Comparison of ENCODE assay signal across 7 cellular contexts in the genomic region with DNA sequence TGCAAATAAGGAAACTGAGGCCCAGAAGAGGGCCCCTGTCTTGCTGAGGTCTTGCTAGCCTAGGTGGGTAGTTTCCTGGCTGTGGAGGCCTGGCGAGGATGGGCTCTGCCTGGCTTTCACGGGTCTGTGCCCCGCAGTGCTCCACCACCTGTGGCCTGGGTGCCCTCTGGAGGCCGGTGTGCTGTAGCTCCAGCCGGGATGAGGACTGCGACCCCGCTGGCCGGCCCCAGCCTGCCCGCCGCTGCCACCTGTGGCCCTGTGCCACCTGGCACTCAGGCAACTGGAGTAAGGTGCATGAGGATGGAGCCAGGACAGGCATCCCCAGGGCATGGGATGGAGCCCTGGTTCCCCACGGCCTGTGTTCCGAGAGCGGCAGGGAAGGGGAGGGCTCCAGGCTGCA. TPM values are rescaled to one million over a fixed set of nuclear protein-coding genes. Genes with fewer than 3 reads are reported as not detected.
DNase-seq lines count a peak whose midpoint lies in the region; ATAC-seq and TF ChIP-seq lines count a peak whose summit lies in the region.
"Not testable (repeated sequence)": the region's sequence is repeated elsewhere in the genome, so short reads cannot be mapped to it uniquely, and the experiment has no call there.

No MANE protein-coding gene starts in this region.

- POLR2A ChIA-PET in WTC11 (lab: Charles Lee): not testable (repeated sequence)

- TF ChIP-seq RAD21 in Ishikawa (IDR thresholded peaks at IDR 0.05; ENCODE audit: low read depth): peak; percentile 17; the same call in 1 of the 2 replicates

- H3K4me3 ChIP-seq in endodermal cell (ENCODE audit: low read length); right lobe of liver: not testable (repeated sequence)

- not testable (repeated sequence) for H3K27ac Mint-ChIP-seq in Calu3 (ENCODE audit: unreplicated experiment); WTC11; endodermal cell; type B pancreatic cell

- DNase-seq in Calu3 (peak; percentile 28), endodermal cell (peak; percentile 30), type B pancreatic cell (ENCODE audit: extremely low spot score, unreplicated experiment) (peak; percentile 8)
- not testable (repeated sequence) for DNase-seq in WTC11 (ENCODE audit: low spot score); left ventricle myocardium superior; right lobe of liver

- ATAC-seq in WTC11: peak; percentile 58
- peak; percentile 6 for ATAC-seq in left ventricle myocardium superior
- ATAC-seq in right lobe of liver: peak; percentile 55 to 78 (median 62)

- H3K27me3 ChIP-seq in endodermal cell (ENCODE audit: control insufficient read depth, insufficient read depth, low read length, poor library complexity, severe bottlenecking); right lobe of liver: not testable (repeated sequence)

- H3K36me3 ChIP-seq in endodermal cell (ENCODE audit: control insufficient read depth, insufficient read depth, low read length); right lobe of liver: not testable (repeated sequence)

- H3K36me3 Mint-ChIP-seq in Calu3 (ENCODE audit: insufficient read depth, unreplicated experiment); WTC11; endodermal cell (ENCODE audit: low read depth); type B pancreatic cell: not testable (repeated sequence)

- not testable (repeated sequence) for TF ChIP-seq POLR2A in right lobe of liver (IDR thresholded peaks at IDR 0.05)

- H3K27me3 Mint-ChIP-seq in Calu3 (ENCODE audit: unreplicated experiment); WTC11 (ENCODE audit: low read depth); endodermal cell (ENCODE audit: insufficient read depth); type B pancreatic cell: not testable (repeated sequence)

- intact Hi-C loops in Calu3 (cut with micrococcal nuclease; ENCODE audit: unreplicated experiment); left ventricle myocardium superior (cut with micrococcal nuclease); right lobe of liver (cut with DNase I): not testable (repeated sequence)

- TF ChIP-seq EP300 in Ishikawa (IDR thresholded peaks at IDR 0.05; ENCODE audit: borderline replicate concordance): not testable (repeated sequence)

- CTCF ChIA-PET in Calu3 (lab: Charles Lee); WTC11 (lab: Charles Lee): not testable (repeated sequence)

- BruUV-seq in Calu3 (replicated peaks; lab: Mats Ljungman, UMichigan): not testable (repeated sequence)

- H3K9ac ChIP-seq in endodermal cell (ENCODE audit: extremely low read depth, low read length, poor library complexity, severe bottlenecking): not testable (repeated sequence)

- not testable (repeated sequence) for H3K4me3 Mint-ChIP-seq in Calu3 (ENCODE audit: low read depth, unreplicated experiment); WTC11; endodermal cell; type B pancreatic cell

- H3K9me3 Mint-ChIP-seq in Calu3 (ENCODE audit: low read depth, unreplicated experiment); WTC11; endodermal cell; type B pancreatic cell: not testable (repeated sequence)

- H3K4me1 ChIP-seq in endodermal cell (ENCODE audit: control insufficient read depth, insufficient read depth, low read length); right lobe of liver: not testable (repeated sequence)

- not testable (repeated sequence) for TF ChIP-seq CTCF in Calu3 (IDR thresholded peaks at IDR 0.05; ENCODE audit: unreplicated experiment); WTC11 (IDR thresholded peaks at IDR 0.05); type B pancreatic cell (conservative IDR thresholded peaks at IDR 0.05)
- peak; percentile 25 for TF ChIP-seq CTCF in endodermal cell (conservative IDR thresholded peaks at IDR 0.05)
- TF ChIP-seq CTCF in right lobe of liver (IDR thresholded peaks at IDR 0.05): peak in 1 of 4 donors; percentile 8

- H3K9me3 ChIP-seq in endodermal cell (ENCODE audit: control insufficient read depth, low read length); right lobe of liver: not testable (repeated sequence)

- no CpG with 5 or more reads among the region's 13 CpGs for WGBS in endodermal cell (ENCODE audit: insufficient coverage in 1 of 2, insufficient read length in 1 of 2), 2 experiments
- WGBS in right lobe of liver (ENCODE audit: insufficient coverage, low coverage, low lambda C conversion rate, missing lambda C conversion rate): no CpG with 5 or more reads among the region's 13 CpGs

- H3K27ac ChIP-seq in endodermal cell (ENCODE audit: low read depth, low read length); right lobe of liver: not testable (repeated sequence)

- H3K4me1 Mint-ChIP-seq in Calu3 (ENCODE audit: low read depth, unreplicated experiment); WTC11; endodermal cell; type B pancreatic cell (ENCODE audit: unreplicated experiment): not testable (repeated sequence)

RNA-seq across cellular contexts. Expression of a gene that starts 20.2 kb away (rescaled TPM):
- total RNA-seq in Calu3 (2022) (0.88 and 1.4 TPM in 2 replicates), WTC11 (2021) (5.1 to 7.7 TPM (median 5.8 TPM) in 3 replicates), endodermal cell (1 to 10 TPM; 4.1 to 6.5 TPM), left ventricle myocardium superior (0.07 TPM), right lobe of liver (under 1 TPM; 0.06 to 0.93 (median 0.38) TPM), type B pancreatic cell (ENCODE audit: low replicate concordance) (2.7 and 6.3 TPM in 2 replicates)
- polyA plus RNA-seq in endodermal cell (2013, experiment 1 of 2): 5.9 TPM
- 6.5 TPM for polyA plus RNA-seq in endodermal cell (2013, experiment 2 of 2)

Comparison
In these comparisons a context has a peak if more than half of its experiments do, and no peak if none do; other contexts are left out.
1. ATAC-seq: peak in every context shown above with its lines; median percentile 62 in right lobe of liver; 58 in WTC11; 6 in left ventricle myocardium superior.